ENCODE assay signal across 8 cellular contexts in genomic region chr1:179080866-179081695, GRCh38. TPM values are rescaled to one million over a fixed set of nuclear protein-coding genes. Genes with fewer than 3 reads are reported as not detected.
DNase-seq lines count a peak whose midpoint lies in the region; ATAC-seq and TF ChIP-seq lines count a peak whose summit lies in the region.

No MANE protein-coding gene starts in this region.

- H3K4me3 ChIP-seq in fibroblast of lung (replicated peaks in 1 of 4; ENCODE audit: control extremely low read depth in 1 of 4, insufficient read depth in 1 of 4, low read depth in 3 of 4, low read length in 4 of 4) = peak overlapping the region; percentile 83 to 92 (median 88)
- H3K4me3 ChIP-seq in prostate gland = peak overlapping the region; percentile 80 to 85

- peaks cover 18% of the 10 kb centered on the region for H3K79me2 ChIP-seq in fibroblast of lung (ENCODE audit: control insufficient read depth, insufficient read depth, low read length)

- H3K36me3 ChIP-seq in fibroblast of lung (ENCODE audit: control insufficient read depth, insufficient read depth, low read length) = peaks cover 3% of the 10 kb centered on the region
- H3K36me3 ChIP-seq in prostate gland = peaks cover 0 to 4% of the 10 kb centered on the region in 2 donors

- H3K36me3 Mint-ChIP-seq in activated B cell treated with CpG ODN at 0.5 μM for 24 hours (ENCODE audit: low read depth) = peaks cover 27% of the 10 kb centered on the region

- 25% methylated on average over 18 of the region's 18 CpGs for WGBS in prostate gland

- H3K27me3 Mint-ChIP-seq in activated B cell treated with CpG ODN at 0.5 μM for 24 hours = no peaks in the 10 kb centered on the region

- TF ChIP-seq POLR2A in GM18505 (IDR thresholded peaks at IDR 0.05; ENCODE audit: borderline replicate concordance, extremely low read depth, insufficient read depth, insufficient read length) (no peak), prostate gland (IDR thresholded peaks at IDR 0.05) (no peak)

- peaks cover 2% of the 10 kb centered on the region for H3K4me1 ChIP-seq in fibroblast of lung (ENCODE audit: control insufficient read depth, extremely low read depth, insufficient read depth, low read length)
- H3K4me1 ChIP-seq in prostate gland (replicated peaks) = no peaks in the 10 kb centered on the region

- H3K9ac ChIP-seq in fibroblast of lung (ENCODE audit: insufficient read depth, low read length) = no peak overlapping the region

- TF ChIP-seq CTCF in activated B cell treated with CpG ODN at 0.5 μM for 24 hours (IDR thresholded peaks at IDR 0.05) (no peak), fibroblast of lung (conservative IDR thresholded peaks at IDR 0.05 in 1 of 2, IDR thresholded peaks at IDR 0.05 in 1 of 2; ENCODE audit: low read depth in 1 of 2, low read length in 2 of 2) (no peak), prostate gland (IDR thresholded peaks at IDR 0.05) (no peak), GM13977 (IDR thresholded peaks at IDR 0.05; ENCODE audit: extremely low read depth, insufficient read depth, missing control alignments) (no peak)

- in situ Hi-C loops in GM13977 (cut with MboI; ENCODE audit: low pct_unique_long_range_greater_than_20kb, low sequenced_read_pairs, unreplicated experiment) = loop anchor here (10.0 kb wide), 1 partner anchor 284 kb away; the partner anchor contains the start of gene AXDND1

- H3K27ac ChIP-seq in fibroblast of lung (ENCODE audit: insufficient read depth, low read length) (peak overlapping the region; percentile 90), prostate gland (peak overlapping the region; percentile 75 to 76)

- H3K9me3 ChIP-seq in fibroblast of lung (ENCODE audit: control insufficient read depth, insufficient read depth, low read depth, low read length) = no peaks in the 10 kb centered on the region
- H3K9me3 ChIP-seq in prostate gland = no peaks in the 10 kb centered on the region

- H3K4me2 ChIP-seq in fibroblast of lung (ENCODE audit: extremely low read depth, insufficient read depth, low read length) = peak overlapping the region; percentile 97

- H3K9me3 Mint-ChIP-seq in activated B cell treated with CpG ODN at 0.5 μM for 24 hours = no peaks in the 10 kb centered on the region

- H3K27me3 ChIP-seq in fibroblast of lung (ENCODE audit: control insufficient read depth, insufficient read depth, low read length) (no peaks in the 10 kb centered on the region), prostate gland (replicated peaks; ENCODE audit: insufficient read depth) (no peaks in the 10 kb centered on the region)

- intact Hi-C loops in activated B cell treated with CpG ODN at 0.5 μM for 24 hours (cut with micrococcal nuclease) = loop anchor here (1.0 to 5.0 kb wide), 7 partner anchors 46 to 801 kb away; partner anchors contain the start of genes ABL2, AXDND1, FAM20B and RALGPS2
- intact Hi-C loops in prostate gland (cut with DNase I) = loop anchor here (5.0 to 10.0 kb wide), 3 partner anchors 114 to 286 kb away; partner anchors contain the start of genes AXDND1 and SOAT1

- DNase-seq in activated B cell treated with CpG ODN at 0.5 μM for 24 hours = peak; percentile 61
- DNase-seq in fibroblast of lung (ENCODE audit: low read depth in 2 of 2) = no peak
- no peak for DNase-seq in prostate gland (ENCODE audit: low spot score)
- no peak for DNase-seq in putamen (ENCODE audit: low spot score)
- no peak for DNase-seq in GM13977 (ENCODE audit: low spot score)
- no peak for DNase-seq in mesenteric fat pad (ENCODE audit: low spot score)

- POLR2A ChIA-PET in activated B cell treated with CpG ODN at 0.5 μM for 24 hours (lab: Charles Lee) = interaction anchor here (0.6 to 4.6 kb wide), 7 partner anchors 18 to 287 kb away, joined by 3 to 23 read pairs (median 7); partner anchors contain the start of genes ABL2 and AXDND1

- H3K27ac Mint-ChIP-seq in activated B cell treated with CpG ODN at 0.5 μM for 24 hours = peak overlapping the region; percentile 95

- peaks cover 41% of the 10 kb centered on the region for H3K4me1 Mint-ChIP-seq in activated B cell treated with CpG ODN at 0.5 μM for 24 hours

- peak; percentile 30 for ATAC-seq in GM18505 (IDR thresholded peaks at IDR 0.05; ENCODE audit: unreplicated experiment)
- ATAC-seq in HG03139 (IDR thresholded peaks at IDR 0.05; ENCODE audit: unreplicated experiment) = peak; percentile 14
- ATAC-seq in activated B cell treated with CpG ODN at 0.5 μM for 24 hours (ENCODE audit: low read depth) = peak; percentile 35

- CTCF ChIA-PET in activated B cell treated with CpG ODN at 0.5 μM for 24 hours (lab: Charles Lee) = interaction anchor here (1.5 to 4.3 kb wide), 5 partner anchors 212 to 734 kb away, joined by 5 to 30 read pairs (median 23); partner anchors contain the start of gene SOAT1

- H3K4me3 Mint-ChIP-seq in activated B cell treated with CpG ODN at 0.5 μM for 24 hours = peak overlapping the region; percentile 98

- H4K20me1 ChIP-seq in fibroblast of lung (ENCODE audit: control insufficient read depth, extremely low read depth, insufficient read depth, low read length) = no peaks in the 10 kb centered on the region

- peak overlapping the region; percentile 58 for H2AFZ ChIP-seq in fibroblast of lung (ENCODE audit: low read length)

RNA-seq across cellular contexts. Expression of gene TOR3A, which starts 0.8 kb away (rescaled TPM):
- total RNA-seq in activated B cell treated with CpG ODN at 0.5 μM for 24 hours (59.5 and 60.8 TPM in 2 replicates), fibroblast of lung (32.9 and 62.1 TPM in 2 replicates), prostate gland (100 to 1,000 TPM in 1 of 2 donors, 10 to 100 TPM in 1; 40.0 to 109 TPM), mesenteric fat pad (22.3 TPM)
- 24.0 and 24.1 TPM in 2 replicates for polyA plus RNA-seq in fibroblast of lung
- polyA plus RNA-seq in fibroblast of lung (2012) = 22.6 and 25.8 TPM in 2 replicates
- polyA minus RNA-seq in fibroblast of lung (ENCODE audit: low replicate concordance) = 74.7 and 109 TPM in 2 replicates

RNA-seq across cellular contexts. Expression of gene FAM20B, which starts 55.4 kb away (rescaled TPM):
- 26.3 and 27.5 TPM in 2 replicates for total RNA-seq in activated B cell treated with CpG ODN at 0.5 μM for 24 hours
- 32.9 and 45.2 TPM in 2 replicates for total RNA-seq in fibroblast of lung
- polyA plus RNA-seq in fibroblast of lung = 32.0 and 42.1 TPM in 2 replicates
- 20.9 and 28.5 TPM in 2 replicates for polyA plus RNA-seq in fibroblast of lung (2012)
- polyA minus RNA-seq in fibroblast of lung (ENCODE audit: low replicate concordance) = 41.8 and 44.1 TPM in 2 replicates
- 10 to 100 TPM; 20.1 to 21.6 TPM for total RNA-seq in prostate gland
- total RNA-seq in mesenteric fat pad = 49.5 TPM
